ENCODE assay signal across 11 cellular contexts in the genomic region with DNA sequence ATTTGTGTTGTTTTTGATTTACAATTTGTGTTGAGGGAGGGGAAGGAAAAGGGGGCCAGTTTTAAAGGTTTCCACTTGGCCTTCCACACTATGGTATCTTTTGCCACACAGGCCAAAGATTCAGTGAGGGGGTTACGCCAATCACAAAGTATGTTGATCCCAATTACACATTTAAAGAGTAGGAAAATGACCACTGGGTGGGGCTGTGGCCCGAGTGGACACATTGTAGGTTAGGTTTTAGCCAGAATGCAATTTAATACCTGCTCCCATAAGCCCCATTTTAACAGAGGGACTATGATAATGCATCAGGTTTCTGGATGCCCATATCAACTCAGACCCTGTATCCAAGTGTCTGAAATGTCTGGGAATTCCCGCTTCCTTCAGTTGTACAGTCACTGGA. TPM values are rescaled to one million over a fixed set of nuclear protein-coding genes. Genes with fewer than 3 reads are reported as not detected.
DNase-seq lines count a peak whose midpoint lies in the region; ATAC-seq and TF ChIP-seq lines count a peak whose summit lies in the region.
"Had no signal": no experiment of that assay in that cellular context is flagged by ENCODE, and none has a peak within 500 bp of the region (broad histone marks: within the 10 kb centered on the region; RNA-seq: fewer than 3 reads in every experiment).

No MANE protein-coding gene starts in this region.

- H3K27me3 ChIP-seq in DND-41 (ENCODE audit: insufficient read depth, low read length, poor library complexity) (no peaks in the 10 kb centered on the region), dorsolateral prefrontal cortex (peaks cover 0 to 45% (median 15%) of the 10 kb centered on the region in 45 donors)

- H3K79me2 ChIP-seq in DND-41 (ENCODE audit: insufficient read depth, low read length), result no peaks in the 10 kb centered on the region

- H3K4me1 Mint-ChIP-seq in HFFc6 (ENCODE audit: low read depth) (no peaks in the 10 kb centered on the region), endothelial cell (ENCODE audit: unreplicated experiment) (peaks cover 22% of the 10 kb centered on the region)

- H4K20me1 ChIP-seq in DND-41 (ENCODE audit: insufficient read depth, low read length), result no peaks in the 10 kb centered on the region

- H3K9me3 ChIP-seq in DND-41 (ENCODE audit: insufficient read depth, low read length, severe bottlenecking), result no peaks in the 10 kb centered on the region

- intact Hi-C loops in dorsolateral prefrontal cortex (cut with DNase I), result no loop called here

- H3K9ac ChIP-seq in DND-41 (ENCODE audit: low read depth, low read length), result no peak overlapping the region

- H3K27ac Mint-ChIP-seq in HFFc6 (no peak overlapping the region), endothelial cell (ENCODE audit: unreplicated experiment) (no peak overlapping the region)
- H3K27ac Mint-ChIP-seq: effector memory CD8-positive, alpha-beta T cell had no signal

- H3K27me3 Mint-ChIP-seq in HFFc6 (ENCODE audit: insufficient read depth), result peaks cover 3% of the 10 kb centered on the region; the same call in 1 of the 2 replicates
- H3K27me3 Mint-ChIP-seq in endothelial cell (ENCODE audit: unreplicated experiment), result no peaks in the 10 kb centered on the region

- H3K4me2 ChIP-seq in DND-41 (ENCODE audit: insufficient read depth, low read length), result no peak overlapping the region

- TF ChIP-seq CTCF in DND-41 (IDR thresholded peaks at IDR 0.05; ENCODE audit: borderline replicate concordance, extremely low read depth, low read length, poor library complexity, severe bottlenecking), result peak; percentile 21
- TF ChIP-seq CTCF in HFFc6 (IDR thresholded peaks at IDR 0.05), result peak; percentile 67
- TF ChIP-seq CTCF in endothelial cell (IDR thresholded peaks at IDR 0.05; ENCODE audit: unreplicated experiment), result no peak
- peak in 5 of 56 donors; percentile 12 to 33 (median 16) for TF ChIP-seq CTCF in dorsolateral prefrontal cortex (IDR thresholded peaks at IDR 0.05 in 54 of 56, conservative IDR thresholded peaks at IDR 0.05 in 2 of 56; ENCODE audit: low read depth in 1 of 56, partially characterized antibody in 56 of 56)

- no peak overlapping the region for H3K4me3 ChIP-seq in DND-41 (ENCODE audit: low read depth in 1 of 2, low read length in 2 of 2)
- H3K4me3 ChIP-seq in dorsolateral prefrontal cortex, result no peak overlapping the region

- ATAC-seq in DND-41 (ENCODE audit: insufficient read depth, low read depth), result no peak
- peak; percentile 77 for ATAC-seq in SK-N-SH treated with all-trans-retinoic acid at 6 μM for 48 hours
- no peak for ATAC-seq in HG03457 (IDR thresholded peaks at IDR 0.05; ENCODE audit: unreplicated experiment)
- ATAC-seq: effector memory CD8-positive, alpha-beta T cell had no signal

- H3K4me3 Mint-ChIP-seq in HFFc6 (no peak overlapping the region), endothelial cell (ENCODE audit: unreplicated experiment) (no peak overlapping the region)
- H3K4me3 Mint-ChIP-seq: effector memory CD8-positive, alpha-beta T cell had no signal

- no peaks in the 10 kb centered on the region for H3K36me3 ChIP-seq in DND-41 (ENCODE audit: insufficient read depth, low read length)

- no peaks in the 10 kb centered on the region for H3K36me3 Mint-ChIP-seq in HFFc6 (ENCODE audit: low read depth)
- no peaks in the 10 kb centered on the region for H3K36me3 Mint-ChIP-seq in endothelial cell (ENCODE audit: low read depth, unreplicated experiment)

- H2AFZ ChIP-seq in DND-41 (ENCODE audit: low read depth, low read length), result no peak overlapping the region

- DNase-seq in DND-41 (no peak), HFFc6 (no peak), left kidney (ENCODE audit: low read depth, low spot score) (peak; percentile 2), endothelial cell (ENCODE audit: low spot score) (no peak), NCI-H345 treated with DMSO at 0.1 percent for 48 hours (lab: John Stamatoyannopoulos, UW; ENCODE audit: unreplicated experiment) (no peak), dorsolateral prefrontal cortex (no peak)
- DNase-seq: activated CD8-positive, alpha-beta memory T cell treated with anti-CD3 and anti-CD28 coated beads, Interleukin-2, amount 50 U/mL, for 4 hours; effector memory CD8-positive, alpha-beta T cell had no signal

- H3K27ac ChIP-seq in DND-41 (ENCODE audit: low read length), result no peak overlapping the region
- H3K27ac ChIP-seq in dorsolateral prefrontal cortex, result no peak overlapping the region

- no peaks in the 10 kb centered on the region for H3K9me3 Mint-ChIP-seq in HFFc6
- H3K9me3 Mint-ChIP-seq in endothelial cell (ENCODE audit: unreplicated experiment), result no peaks in the 10 kb centered on the region
- H3K9me3 Mint-ChIP-seq: effector memory CD8-positive, alpha-beta T cell had no signal

- no peaks in the 10 kb centered on the region for H3K4me1 ChIP-seq in DND-41 (ENCODE audit: insufficient read depth, low read length)

TF ChIP-seq in SK-N-SH treated with all-trans-retinoic acid at 6 μM for 48 hours, 23 proteins besides CTCF, POLR2A, EP300 and RAD21:
- no peak for TF ChIP-seq ZC3H10 (CRISPR knock-in tag; IDR thresholded peaks at IDR 0.05)
TF ChIP-seq in SK-N-SH treated with all-trans-retinoic acid at 6 μM for 48 hours: peak in this region for 0.

RNA-seq across cellular contexts. Expression of a gene that starts 15.6 kb away (rescaled TPM):
- not detected for total RNA-seq in HFFc6 (2021; fragmentation: NEBNext Ultra II Directional; extraction: Animal tissue kit (Norgen Biotek cat#: 25700))
- total RNA-seq in endothelial cell (ENCODE audit: unreplicated experiment) (0.77 TPM), dorsolateral prefrontal cortex (under 1 TPM in 13 of 120 experiments, not detected in 107; 0.20 to 0.62 (median 0.30) TPM)
- total RNA-seq: pulmonary artery endothelial cell had no signal
